1 cellular context compared by ENCODE assay signal in genomic region chr22:47220752-47221151, GRCh38.
TF ChIP-seq lines count a peak whose summit lies in the region.

No MANE protein-coding gene starts in this region.

TF ChIP-seq in HepG2, 621 proteins besides CTCF, POLR2A, EP300 and RAD21:
- TF ChIP-seq ZBTB4 (CRISPR knock-in tag; IDR thresholded peaks at IDR 0.05; ENCODE audit: borderline replicate concordance) (no peak), ZNF503 (CRISPR knock-in tag; IDR thresholded peaks at IDR 0.05) (no peak), MNT (IDR thresholded peaks at IDR 0.05) (peak; percentile 96), ARID5B (CRISPR knock-in tag; IDR thresholded peaks at IDR 0.05) (no peak), ZNF747 (CRISPR knock-in tag; IDR thresholded peaks at IDR 0.05; ENCODE audit: borderline replicate concordance) (no peak), ZMAT5 (CRISPR knock-in tag; IDR thresholded peaks at IDR 0.05; ENCODE audit: borderline replicate concordance, low read depth) (no peak), SMC3 (IDR thresholded peaks at IDR 0.05; ENCODE audit: low read length) (no peak), KLF13 (CRISPR knock-in tag; IDR thresholded peaks at IDR 0.05) (no peak), ZBTB39 (CRISPR knock-in tag; IDR thresholded peaks at IDR 0.05) (no peak)
